Comparison of ENCODE assay signal across 1 cellular context in genomic region chr9:136539427-136540412, GRCh38.
TF ChIP-seq lines count a peak whose summit lies in the region.

No MANE protein-coding gene starts in this region.

TF ChIP-seq in HEK293, 187 proteins besides CTCF, POLR2A, EP300 and RAD21 (continued from another document):
- TF ChIP-seq KLF17 (tag by site-specific recombination; IDR thresholded peaks at IDR 0.05) (0 out of 2 replicates have a peak, but pooled peaks have one; percentile 53), ZNF792 (tag by site-specific recombination; IDR thresholded peaks at IDR 0.05) (no peak), PATZ1 (tag by site-specific recombination; IDR thresholded peaks at IDR 0.05) (peak; percentile 33; the same call in 1 of the 2 replicates), OVOL3 (tag by site-specific recombination; IDR thresholded peaks at IDR 0.05) (no peak), ZNF394 (tag by site-specific recombination; IDR thresholded peaks at IDR 0.05; ENCODE audit: borderline replicate concordance) (no peak), GLI2 (tag by site-specific recombination; IDR thresholded peaks at IDR 0.05; ENCODE audit: borderline replicate concordance, low read depth) (no peak), SP7 (tag by site-specific recombination; IDR thresholded peaks at IDR 0.05) (peak; percentile 16; the same call in 1 of the 2 replicates), GLIS1 (tag by site-specific recombination; IDR thresholded peaks at IDR 0.05) (peak; percentile 74), SCRT2 (tag by site-specific recombination; IDR thresholded peaks at IDR 0.05) (peak; percentile 42; the same call in 1 of the 2 replicates), ZNF670 (tag by site-specific recombination; IDR thresholded peaks at IDR 0.05; ENCODE audit: low read depth) (no peak), WT1 (tag by site-specific recombination; IDR thresholded peaks at IDR 0.05) (peak; percentile 73), ZNF221 (tag by site-specific recombination; IDR thresholded peaks at IDR 0.05; ENCODE audit: borderline replicate concordance) (no peak), ZNF544 (tag by site-specific recombination; IDR thresholded peaks at IDR 0.05) (no peak), ZNF777 (tag by site-specific recombination; IDR thresholded peaks at IDR 0.05; ENCODE audit: borderline replicate concordance) (no peak), ZNF768 (tag by site-specific recombination; IDR thresholded peaks at IDR 0.05) (peak; percentile 73; the same call in 1 of the 2 replicates), ZNF501 (tag by site-specific recombination; IDR thresholded peaks at IDR 0.05) (no peak), ZNF391 (tag by site-specific recombination; IDR thresholded peaks at IDR 0.05; ENCODE audit: borderline replicate concordance, low read depth) (no peak)
